Comparison of ENCODE assay signal across 25 cellular contexts in the genomic region with DNA sequence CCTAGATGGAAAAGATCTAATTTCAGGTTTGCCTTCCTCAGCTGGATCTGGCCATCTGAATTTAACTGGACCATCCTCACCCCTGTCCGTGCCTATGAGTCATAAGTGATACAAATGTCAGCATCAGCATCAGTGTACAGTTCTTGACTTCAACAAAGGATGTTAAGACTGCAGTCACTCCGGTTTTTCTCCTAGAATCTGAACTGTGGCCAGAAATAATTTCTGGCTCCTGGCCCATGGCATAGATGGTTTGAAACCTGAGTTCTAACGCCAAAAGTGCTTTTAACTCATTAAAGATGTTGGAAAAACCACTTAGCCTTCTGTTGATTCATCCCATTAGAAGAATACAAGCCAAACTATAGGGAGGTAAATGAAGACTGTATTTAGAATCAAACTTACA.
A peak's percentile ranks its signal among the peaks of the same experiment; 100 is the strongest.
DNase-seq lines count a peak whose midpoint lies in the region; ATAC-seq and TF ChIP-seq lines count a peak whose summit lies in the region.
"Had no signal": no experiment of that assay in that cellular context is flagged by ENCODE, and none has a peak within 500 bp of the region (broad histone marks: within the 10 kb centered on the region; RNA-seq: fewer than 3 reads in every experiment).

No MANE protein-coding gene starts in this region.

- H3K4me3 ChIP-seq in astrocyte of the spinal cord (ENCODE audit: low read depth, low read length) = no peak overlapping the region
- H3K4me3 ChIP-seq: cardiac muscle cell, GM12878, skin epidermis, thoracic aorta had no signal

- ATAC-seq in GM19463 (IDR thresholded peaks at IDR 0.05; ENCODE audit: unreplicated experiment) = no peak
- ATAC-seq: activated CD8-positive, alpha-beta T cell treated with anti-CD3 and anti-CD28 coated beads for 36 hours; GM12878; naive thymus-derived CD4-positive, alpha-beta T cell; stimulated activated memory B cell treated with anti-CD40 and anti-IgM and Interleukin-4, amounts not matched to agents 10 μg/mL and 1 μg/mL and 100 μg/mL, for 72 hours had no signal

- no peak for TF ChIP-seq CTCF in astrocyte of the spinal cord (IDR thresholded peaks at IDR 0.05; ENCODE audit: low read depth, low read length)

- in situ Hi-C loops in astrocyte of the spinal cord (cut with HindIII; ENCODE audit: low sequenced_read_pairs) = no loop called here

- DNase-seq in DMS79 treated with DMSO at 0.1 percent for 48 hours (lab: John Stamatoyannopoulos, UW) (peak; percentile 85), NCI-H128 (lab: John Stamatoyannopoulos, UW; ENCODE audit: unreplicated experiment) (peak; percentile 88), NCI-H226 (peak; percentile 43), astrocyte of the spinal cord (ENCODE audit: low read depth, low spot score) (peak; percentile 1), D341Med (ENCODE audit: low spot score) (no peak), NCI-H2227 treated with DMSO at 0.1 percent for 48 hours (lab: John Stamatoyannopoulos, UW) (no peak)
- DNase-seq in stimulated activated CD4-positive, alpha-beta T cell treated with anti-CD3 and anti-CD28 coated beads, Interleukin-4, amount 100 ng/mL, for 4 hours = no peak
- DNase-seq: activated CD4-positive, CD25-positive, alpha-beta regulatory T cell treated with anti-CD3 and anti-CD28 coated beads, Interleukin-2, amount 50 U/mL, for 72 hours; activated CD8-positive, alpha-beta T cell treated with anti-CD3 and anti-CD28 coated beads for 36 hours; activated effector memory CD4-positive, alpha-beta T cell treated with anti-CD3 and anti-CD28 coated beads, Interleukin-2, amount 50 U/mL, for 16 hours; activated T-cell treated with anti-CD3 and anti-CD28 coated beads for 4 hours; cortex of kidney; head of caudate nucleus; mesendoderm; naive thymus-derived CD4-positive, alpha-beta T cell; NCI-H510A treated with DMSO at 0.1 percent for 48 hours; occipital lobe; stimulated activated CD4-positive, alpha-beta T cell treated with anti-CD3 and anti-CD28 coated beads, Interleukin-1b, Interleukin-23, amount 100 ng/mL, for 48 hours; SW 1271 had no signal

Comparison
In these comparisons a context has a peak if more than half of its experiments do, and no peak if none do; other contexts are left out.
1. DNase-seq: peak in DMS79 treated with DMSO at 0.1 percent for 48 hours (single experiment), NCI-H128 (single experiment), NCI-H226 (single experiment) and astrocyte of the spinal cord (single experiment); none in D341Med (single experiment), stimulated activated CD4-positive, alpha-beta T cell treated with anti-CD3 and anti-CD28 coated beads, Interleukin-4, amount 100 ng/mL, for 4 hours (0 of 2) and NCI-H2227 treated with DMSO at 0.1 percent for 48 hours (single experiment).